Comparison of ENCODE assay signal across 11 cellular contexts in the genomic region with DNA sequence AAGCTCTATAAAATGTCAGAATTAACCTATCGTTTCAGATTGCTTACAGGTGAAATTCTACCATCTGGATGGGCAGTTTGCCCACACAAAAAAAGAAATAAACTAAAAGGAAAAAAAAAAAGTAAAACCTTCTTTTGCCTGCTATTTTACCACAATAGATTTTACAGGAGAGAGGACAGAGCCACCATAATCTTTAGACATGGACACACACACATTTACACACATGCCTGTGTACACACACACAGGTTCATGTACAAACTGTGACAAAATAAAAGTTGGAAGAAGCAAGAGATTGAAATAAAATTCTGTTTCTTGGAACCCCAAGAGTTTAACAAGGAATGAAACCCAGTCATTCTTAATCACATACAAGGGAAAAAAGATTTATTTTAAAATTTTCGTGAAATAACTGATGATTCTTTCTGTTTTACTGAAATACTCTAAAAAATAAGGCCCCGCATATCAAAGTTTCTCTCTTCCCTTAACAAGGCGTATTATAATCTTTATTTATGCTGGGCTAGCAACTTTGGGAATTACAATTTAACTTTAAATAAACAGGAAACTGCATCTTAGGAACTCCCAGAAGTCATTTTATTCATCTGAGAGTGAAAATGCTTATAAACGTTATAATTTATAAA.
DNase-seq lines count a peak whose midpoint lies in the region; ATAC-seq and TF ChIP-seq lines count a peak whose summit lies in the region.
"Had no signal": no experiment of that assay in that cellular context is flagged by ENCODE, and none has a peak within 500 bp of the region (broad histone marks: within the 10 kb centered on the region; RNA-seq: fewer than 3 reads in every experiment).

No MANE protein-coding gene starts in this region.

- H3K4me2 ChIP-seq in OCI-LY7 (ENCODE audit: low read length): peak overlapping the region; percentile 96

- no peak overlapping the region for H3K27ac Mint-ChIP-seq in activated CD4-positive, alpha-beta T cell treated with anti-CD3 and anti-CD28 coated beads for 36 hours
- peak overlapping the region in 1 of 2 donors; percentile 46 for H3K27ac Mint-ChIP-seq in natural killer cell treated with Interleukin-12 subunit alpha and Interleukin-12 subunit beta and Interleukin-15 and Interleukin-18, amount 100 ng/mL, for 72 hours
- H3K27ac Mint-ChIP-seq: stimulated activated naive CD8-positive, alpha-beta T cell treated with anti-CD3 and anti-CD28 coated beads, Interleukin-15, Interleukin-2, amounts not matched to agents 100 ng/mL and 50 ng/mL, for 24 hours; T-helper 1 cell treated with Interleukin-12 subunit alpha and Interleukin-12 subunit beta and Interleukin-4 antibody, amounts not matched to agents 30 μg/mL and 1 μg/mL, for 36 hours had no signal

- peak overlapping the region; percentile 72 for H3K4me3 ChIP-seq in OCI-LY7 (ENCODE audit: low read depth, low read length, poor library complexity, severe bottlenecking)
- H3K4me3 ChIP-seq in fibroblast of the aortic adventitia (ENCODE audit: low read depth, low read length): no peak overlapping the region
- peak overlapping the region in 2 of 4 donors; percentile 35 to 38 for H3K4me3 ChIP-seq in sigmoid colon

- H4K20me1 ChIP-seq in OCI-LY7 (ENCODE audit: insufficient read depth, low read length): no peaks in the 10 kb centered on the region

- H3K36me3 ChIP-seq in OCI-LY7 (ENCODE audit: insufficient read depth, low read length) (no peaks in the 10 kb centered on the region), sigmoid colon (no peaks in the 10 kb centered on the region)

- no peaks in the 10 kb centered on the region for H3K9me3 ChIP-seq in OCI-LY7 (ENCODE audit: low read length)
- no peaks in the 10 kb centered on the region for H3K9me3 ChIP-seq in sigmoid colon

- peaks cover 11% of the 10 kb centered on the region for H3K27me3 Mint-ChIP-seq in activated CD4-positive, alpha-beta T cell treated with anti-CD3 and anti-CD28 coated beads for 36 hours
- H3K27me3 Mint-ChIP-seq in natural killer cell treated with Interleukin-12 subunit alpha and Interleukin-12 subunit beta and Interleukin-15 and Interleukin-18, amount 100 ng/mL, for 72 hours: peaks cover 7 to 13% of the 10 kb centered on the region in 2 donors

- peaks cover 6% of the 10 kb centered on the region for H3K4me1 Mint-ChIP-seq in activated CD4-positive, alpha-beta T cell treated with anti-CD3 and anti-CD28 coated beads for 36 hours
- peaks cover 5 to 11% of the 10 kb centered on the region in 2 donors for H3K4me1 Mint-ChIP-seq in natural killer cell treated with Interleukin-12 subunit alpha and Interleukin-12 subunit beta and Interleukin-15 and Interleukin-18, amount 100 ng/mL, for 72 hours (ENCODE audit: low read depth in 2 of 2)

- H3K4me1 ChIP-seq in OCI-LY7 (ENCODE audit: insufficient read depth, low read length, poor library complexity, severe bottlenecking) (peaks cover 67% of the 10 kb centered on the region), sigmoid colon (peaks cover 0 to 31% (median 7%) of the 10 kb centered on the region in 4 donors)

- TSS peak; percentile 79 for BruUV-seq in OCI-LY7 (replicated peaks; lab: Mats Ljungman, UMichigan)

- WGBS in sigmoid colon, 2 donors: 43 to 46% methylated on average over 5 of the region's 5 CpGs

- H3K27ac ChIP-seq in OCI-LY7 (ENCODE audit: low read depth, low read length, poor library complexity, severe bottlenecking): peak overlapping the region; percentile 100
- H3K27ac ChIP-seq in sigmoid colon: peak overlapping the region; percentile 50 to 73 (median 69)

- no peaks in the 10 kb centered on the region for H3K9me2 ChIP-seq in OCI-LY7 (ENCODE audit: insufficient read depth, low read length)

- intact Hi-C loops in OCI-LY7 (cut with micrococcal nuclease; ENCODE audit: unreplicated experiment) (loop anchor here (1.0 to 5.0 kb wide), 2 partner anchors 46 to 168 kb away; no protein-coding TSS in a partner anchor), sigmoid colon (cut with DNase I) (no loop called here)
- intact Hi-C loops in activated CD4-positive, alpha-beta T cell treated with anti-CD3 and anti-CD28 coated beads for 36 hours (cut with DNase I, micrococcal nuclease): no loop called here

- POLR2A ChIA-PET in OCI-LY7 (lab: Charles Lee): interaction anchor here (0.6 to 1.4 kb wide), 3 partner anchors 16 to 167 kb away, joined by 4 read pairs; no protein-coding TSS in a partner anchor
- POLR2A ChIA-PET in activated CD4-positive, alpha-beta T cell treated with anti-CD3 and anti-CD28 coated beads for 36 hours (lab: Charles Lee): no interaction called here

- no peaks in the 10 kb centered on the region for H3K36me3 Mint-ChIP-seq in activated CD4-positive, alpha-beta T cell treated with anti-CD3 and anti-CD28 coated beads for 36 hours (ENCODE audit: low read depth)
- H3K36me3 Mint-ChIP-seq in natural killer cell treated with Interleukin-12 subunit alpha and Interleukin-12 subunit beta and Interleukin-15 and Interleukin-18, amount 100 ng/mL, for 72 hours: no peaks in the 10 kb centered on the region

- peaks cover 84% of the 10 kb centered on the region for H3K79me2 ChIP-seq in OCI-LY7 (ENCODE audit: insufficient read depth, low read depth, low read length)

- DNase-seq in DMS 273 treated with DMSO at 0.1 percent for 48 hours (lab: John Stamatoyannopoulos, UW) (peak; percentile 25), OCI-LY7 (ENCODE audit: low spot score) (no peak), fibroblast of the aortic adventitia (ENCODE audit: low read depth) (peak; percentile 24), sigmoid colon (no peak), germinal center (ENCODE audit: low spot score) (no peak)
- DNase-seq in activated CD4-positive, alpha-beta T cell treated with anti-CD3 and anti-CD28 coated beads for 36 hours: no peak
- no peak for DNase-seq in natural killer cell treated with Interleukin-12 subunit alpha and Interleukin-12 subunit beta and Interleukin-15 and Interleukin-18, amount 100 ng/mL, for 72 hours (ENCODE audit: low spot score)
- DNase-seq: stimulated activated CD4-positive, alpha-beta T cell treated with anti-CD3 and anti-CD28 coated beads, Interleukin-12 subunit alpha, Interleukin-12 subunit beta, amount 100 ng/mL, for 4 hours had no signal

- no peak overlapping the region for H2AFZ ChIP-seq in OCI-LY7 (ENCODE audit: low read length)

- TF ChIP-seq POLR2A in sigmoid colon (IDR thresholded peaks at IDR 0.05): no peak

- no peaks in the 10 kb centered on the region for H3K27me3 ChIP-seq in sigmoid colon

- H3K9me3 Mint-ChIP-seq in activated CD4-positive, alpha-beta T cell treated with anti-CD3 and anti-CD28 coated beads for 36 hours (ENCODE audit: low read depth): no peaks in the 10 kb centered on the region
- no peaks in the 10 kb centered on the region for H3K9me3 Mint-ChIP-seq in natural killer cell treated with Interleukin-12 subunit alpha and Interleukin-12 subunit beta and Interleukin-15 and Interleukin-18, amount 100 ng/mL, for 72 hours
- H3K9me3 Mint-ChIP-seq: stimulated activated naive CD8-positive, alpha-beta T cell treated with anti-CD3 and anti-CD28 coated beads, Interleukin-15, Interleukin-2, amounts not matched to agents 100 ng/mL and 50 ng/mL, for 24 hours; T-helper 1 cell treated with Interleukin-12 subunit alpha and Interleukin-12 subunit beta and Interleukin-4 antibody, amounts not matched to agents 30 μg/mL and 1 μg/mL, for 36 hours had no signal

- no peak overlapping the region for H3K4me3 Mint-ChIP-seq in activated CD4-positive, alpha-beta T cell treated with anti-CD3 and anti-CD28 coated beads for 36 hours
- no peak overlapping the region for H3K4me3 Mint-ChIP-seq in natural killer cell treated with Interleukin-12 subunit alpha and Interleukin-12 subunit beta and Interleukin-15 and Interleukin-18, amount 100 ng/mL, for 72 hours
- H3K4me3 Mint-ChIP-seq: stimulated activated naive CD8-positive, alpha-beta T cell treated with anti-CD3 and anti-CD28 coated beads, Interleukin-15, Interleukin-2, amounts not matched to agents 100 ng/mL and 50 ng/mL, for 24 hours; T-helper 1 cell treated with Interleukin-12 subunit alpha and Interleukin-12 subunit beta and Interleukin-4 antibody, amounts not matched to agents 30 μg/mL and 1 μg/mL, for 36 hours had no signal

- no peak for TF ChIP-seq EP300 in sigmoid colon (IDR thresholded peaks at IDR 0.05)

- no peak for ATAC-seq in activated CD4-positive, alpha-beta T cell treated with anti-CD3 and anti-CD28 coated beads for 36 hours
- ATAC-seq in natural killer cell treated with Interleukin-12 subunit alpha and Interleukin-12 subunit beta and Interleukin-15 and Interleukin-18, amount 100 ng/mL, for 72 hours: no peak
- ATAC-seq in GM21381 (IDR thresholded peaks at IDR 0.05; ENCODE audit: unreplicated experiment): no peak

- TF ChIP-seq CTCF in OCI-LY7 (conservative IDR thresholded peaks at IDR 0.05; ENCODE audit: low read length) (no peak), fibroblast of the aortic adventitia (IDR thresholded peaks at IDR 0.05; ENCODE audit: insufficient read depth, low read length) (no peak), sigmoid colon (IDR thresholded peaks at IDR 0.05) (no peak)

- CTCF ChIA-PET in OCI-LY7 (lab: Charles Lee; ENCODE audit: unreplicated experiment): no interaction called here
- CTCF ChIA-PET in activated CD4-positive, alpha-beta T cell treated with anti-CD3 and anti-CD28 coated beads for 36 hours (lab: Charles Lee): no interaction called here

Comparison
In these comparisons a context has a peak if more than half of its experiments do, and no peak if none do; other contexts are left out.
1. DNase-seq: peak in DMS 273 treated with DMSO at 0.1 percent for 48 hours (single experiment) and fibroblast of the aortic adventitia (single experiment); none in OCI-LY7 (single experiment), sigmoid colon (single experiment), activated CD4-positive, alpha-beta T cell treated with anti-CD3 and anti-CD28 coated beads for 36 hours (single experiment), germinal center (single experiment) and natural killer cell treated with Interleukin-12 subunit alpha and Interleukin-12 subunit beta and Interleukin-15 and Interleukin-18, amount 100 ng/mL, for 72 hours (single experiment).